In genomic region chr5:92941806-92942205, GRCh38 we compare ENCODE assay signal across 18 cellular contexts.
DNase-seq lines count a peak whose midpoint lies in the region; TF ChIP-seq lines count a peak whose summit lies in the region.
"Had no signal": no experiment of that assay in that cellular context is flagged by ENCODE, and none has a peak within 500 bp of the region (broad histone marks: within the 10 kb centered on the region; RNA-seq: fewer than 3 reads in every experiment).

No MANE protein-coding gene starts in this region.

- no peaks in the 10 kb centered on the region for H3K79me2 ChIP-seq in neural progenitor cell (ENCODE audit: low read depth)

- TF ChIP-seq CTCF in C4-2B (conservative IDR thresholded peaks at IDR 0.05) (no peak), neural progenitor cell (IDR thresholded peaks at IDR 0.05) (no peak), GM13977 (IDR thresholded peaks at IDR 0.05; ENCODE audit: extremely low read depth, insufficient read depth, missing control alignments) (no peak), osteocyte (IDR thresholded peaks at IDR 0.05) (no peak)

- peak overlapping the region; percentile 50 for H2AFZ ChIP-seq in neural progenitor cell (replicated peaks)

- no peaks in the 10 kb centered on the region for H3K9me3 ChIP-seq in neural progenitor cell (ENCODE audit: low read depth)
- H3K9me3 ChIP-seq: BLaER1 had no signal

- no peaks in the 10 kb centered on the region for H3K36me3 ChIP-seq in neural progenitor cell
- H3K36me3 ChIP-seq: BLaER1 had no signal

- DNase-seq in HT-29 (ENCODE audit: low spot score): peak; percentile 38
- DNase-seq in islet precursor cell: peak; percentile 78
- no peak for DNase-seq in neural progenitor cell (ENCODE audit: low spot score)
- DNase-seq in GM13977 (ENCODE audit: low spot score): no peak
- no peak for DNase-seq in middle frontal gyrus (ENCODE audit: extremely low spot score, low spot score)
- no peak for DNase-seq in osteocyte (ENCODE audit: extremely low spot score, unreplicated experiment)
- DNase-seq: DMS79; H9; NCI-H1092 treated with DMSO at 0.1 percent for 48 hours; NCI-H2081; NCI-H446 treated with DMSO at 0.1 percent for 48 hours; NCI-H69; NK-92 treated with Interleukin-12 subunit alpha and Interleukin-12 subunit beta, amount 100 ng/mL, for 24 hours; Right ventricle myocardium superior had no signal

- H3K4me3 ChIP-seq in neural progenitor cell: no peak overlapping the region
- H3K4me3 ChIP-seq: BLaER1, K562 had no signal

- H3K9ac ChIP-seq in neural progenitor cell: no peak overlapping the region
- H3K9ac ChIP-seq: BLaER1 had no signal

- H3K9me3 Mint-ChIP-seq in neural progenitor cell (peaks cover 2% of the 10 kb centered on the region), osteocyte (ENCODE audit: unreplicated experiment) (no peaks in the 10 kb centered on the region)
- H3K9me3 Mint-ChIP-seq: CD8-positive, alpha-beta T cell; H9 had no signal

- H3K27me3 Mint-ChIP-seq in neural progenitor cell (ENCODE audit: insufficient read depth, low read depth): peaks cover 3% of the 10 kb centered on the region
- H3K27me3 Mint-ChIP-seq in osteocyte (ENCODE audit: unreplicated experiment): no peaks in the 10 kb centered on the region

- H4K20me1 ChIP-seq in neural progenitor cell (ENCODE audit: low read depth): no peaks in the 10 kb centered on the region
- H4K20me1 ChIP-seq: BLaER1 had no signal

- peak overlapping the region; percentile 18 for H3K27ac ChIP-seq in C4-2B
- H3K27ac ChIP-seq in neural progenitor cell: no peak overlapping the region
- H3K27ac ChIP-seq: BLaER1 had no signal

- in situ Hi-C loops in GM13977 (cut with MboI; ENCODE audit: low pct_unique_long_range_greater_than_20kb, low sequenced_read_pairs, unreplicated experiment): no loop called here

- no peak overlapping the region for H3K4me3 Mint-ChIP-seq in neural progenitor cell
- H3K4me3 Mint-ChIP-seq in osteocyte (ENCODE audit: unreplicated experiment): no peak overlapping the region
- H3K4me3 Mint-ChIP-seq: CD8-positive, alpha-beta T cell; H9 had no signal

- peaks cover 14% of the 10 kb centered on the region for H3K4me1 Mint-ChIP-seq in neural progenitor cell
- peaks cover 22% of the 10 kb centered on the region for H3K4me1 Mint-ChIP-seq in osteocyte (ENCODE audit: unreplicated experiment)

- no peak overlapping the region for H3K4me2 ChIP-seq in neural progenitor cell
- H3K4me2 ChIP-seq: BLaER1 had no signal

- H3K27ac Mint-ChIP-seq in neural progenitor cell (peak overlapping the region; percentile 42), osteocyte (ENCODE audit: unreplicated experiment) (no peak overlapping the region)
- H3K27ac Mint-ChIP-seq: CD8-positive, alpha-beta T cell; H9 had no signal

- peaks cover 22% of the 10 kb centered on the region for H3K4me1 ChIP-seq in neural progenitor cell
- H3K4me1 ChIP-seq: BLaER1 had no signal

- H3K36me3 Mint-ChIP-seq in neural progenitor cell (no peaks in the 10 kb centered on the region), osteocyte (ENCODE audit: unreplicated experiment) (no peaks in the 10 kb centered on the region)
- H3K36me3 Mint-ChIP-seq: CD8-positive, alpha-beta T cell had no signal

- H3K27me3 ChIP-seq in neural progenitor cell: no peaks in the 10 kb centered on the region
- H3K27me3 ChIP-seq: BLaER1 had no signal

- no peaks in the 10 kb centered on the region for H3F3A ChIP-seq in neural progenitor cell (ENCODE audit: low read depth)

Comparison
In these comparisons a context has a peak if more than half of its experiments do, and no peak if none do; other contexts are left out.
1. DNase-seq: peak in HT-29 (single experiment) and islet precursor cell (single experiment); none in neural progenitor cell (single experiment), GM13977 (single experiment), middle frontal gyrus (single experiment) and osteocyte (single experiment).